ENCODE assay signal across 14 cellular contexts in the genomic region with DNA sequence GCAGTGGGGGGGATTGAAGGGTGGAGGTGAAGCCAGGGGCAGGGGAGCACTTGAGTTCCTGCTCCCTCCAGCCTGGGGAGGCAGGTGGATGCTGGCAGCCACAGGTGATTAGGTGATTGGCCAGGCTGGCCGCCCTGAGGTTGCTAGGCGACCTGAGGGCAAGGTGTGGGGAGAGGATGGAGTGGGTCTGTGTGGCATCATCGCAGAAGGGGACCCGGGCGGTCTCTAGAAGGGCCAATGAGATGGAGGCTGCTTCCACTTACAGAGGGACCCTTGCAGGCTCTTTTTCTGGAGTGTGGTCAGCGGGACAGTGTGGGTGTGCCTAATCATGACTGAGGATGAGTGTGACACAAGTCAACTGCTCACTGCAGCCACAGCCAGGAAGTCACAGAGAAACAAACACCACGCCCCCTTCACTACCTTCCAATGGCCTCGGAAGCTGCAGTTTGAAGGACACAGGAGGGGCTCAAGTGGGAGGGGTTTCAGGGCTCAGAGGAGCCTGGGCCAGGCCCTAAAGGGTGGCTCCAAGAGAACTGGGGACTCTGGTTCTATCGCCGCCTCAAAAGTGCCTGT.
DNase-seq lines count a peak whose midpoint lies in the region; ATAC-seq and TF ChIP-seq lines count a peak whose summit lies in the region.
"Had no signal": no experiment of that assay in that cellular context is flagged by ENCODE, and none has a peak within 500 bp of the region (broad histone marks: within the 10 kb centered on the region; RNA-seq: fewer than 3 reads in every experiment).

No MANE protein-coding gene starts in this region.

- H3K4me1 ChIP-seq in heart left ventricle: peaks cover 0 to 22% (median 8%) of the 10 kb centered on the region in 12 donors
- peaks cover 8% of the 10 kb centered on the region for H3K4me1 ChIP-seq in neural progenitor cell
- H3K4me1 ChIP-seq: prostate gland had no signal

- no peaks in the 10 kb centered on the region for H3K36me3 Mint-ChIP-seq in neural progenitor cell
- H3K36me3 Mint-ChIP-seq: activated CD8-positive, alpha-beta memory T cell treated with anti-CD3 and anti-CD28 coated beads, Interleukin-2, amount 10 ng/mL, durations not matched to agents 7 days and 5 days; activated naive CD4-positive, alpha-beta T cell treated with anti-CD3 and anti-CD28 coated beads, Interleukin-2, amount 10 ng/mL, durations not matched to agents 7 days and 5 days had no signal

- peaks cover 14% of the 10 kb centered on the region for H3K27me3 Mint-ChIP-seq in neural progenitor cell (ENCODE audit: insufficient read depth, low read depth)

- H3K4me1 Mint-ChIP-seq in neural progenitor cell: peaks cover 31% of the 10 kb centered on the region
- H3K4me1 Mint-ChIP-seq: activated CD8-positive, alpha-beta memory T cell treated with anti-CD3 and anti-CD28 coated beads, Interleukin-2, amount 10 ng/mL, durations not matched to agents 7 days and 5 days had no signal

- H3K4me2 ChIP-seq in neural progenitor cell: no peak overlapping the region

- H3K4me3 ChIP-seq in heart left ventricle: no peak overlapping the region
- H3K4me3 ChIP-seq in neural progenitor cell: no peak overlapping the region
- H3K4me3 ChIP-seq: prostate gland, tibial nerve had no signal

- ATAC-seq in heart left ventricle: peak in 3 of 4 donors; percentile 29 to 59 (median 39)
- no peak for ATAC-seq in left cardiac atrium
- ATAC-seq: activated CD8-positive, alpha-beta memory T cell treated with anti-CD3 and anti-CD28 coated beads, Interleukin-2, amount 10 ng/mL, durations not matched to agents 7 days and 5 days had no signal

- H3K27ac Mint-ChIP-seq in neural progenitor cell: no peak overlapping the region
- H3K27ac Mint-ChIP-seq: activated CD8-positive, alpha-beta memory T cell treated with anti-CD3 and anti-CD28 coated beads, Interleukin-2, amount 10 ng/mL, durations not matched to agents 7 days and 5 days; activated naive CD4-positive, alpha-beta T cell treated with anti-CD3 and anti-CD28 coated beads, Interleukin-2, amount 10 ng/mL, durations not matched to agents 7 days and 5 days had no signal

- H2AFZ ChIP-seq in neural progenitor cell (replicated peaks): peak overlapping the region; percentile 42

- no peaks in the 10 kb centered on the region for H3K9me3 ChIP-seq in heart left ventricle
- no peaks in the 10 kb centered on the region for H3K9me3 ChIP-seq in neural progenitor cell (ENCODE audit: low read depth)
- H3K9me3 ChIP-seq: prostate gland, tibial nerve had no signal

- no peak for TF ChIP-seq CTCF in heart left ventricle (IDR thresholded peaks at IDR 0.05)
- TF ChIP-seq CTCF in neural progenitor cell (IDR thresholded peaks at IDR 0.05): no peak

- H3K9ac ChIP-seq in neural progenitor cell: no peak overlapping the region

- 67 to 78% (median 75%) methylated on average over 10 of the region's 10 CpGs for WGBS in heart left ventricle, 4 donors

- no peaks in the 10 kb centered on the region for H3F3A ChIP-seq in neural progenitor cell (ENCODE audit: low read depth)

- peak overlapping the region; percentile 49 for H3K4me3 Mint-ChIP-seq in neural progenitor cell
- H3K4me3 Mint-ChIP-seq: activated CD8-positive, alpha-beta memory T cell treated with anti-CD3 and anti-CD28 coated beads, Interleukin-2, amount 10 ng/mL, durations not matched to agents 7 days and 5 days; activated naive CD4-positive, alpha-beta T cell treated with anti-CD3 and anti-CD28 coated beads, Interleukin-2, amount 10 ng/mL, durations not matched to agents 7 days and 5 days had no signal

- intact Hi-C loops in heart left ventricle (cut with DNase I): no loop called here
- intact Hi-C loops in left cardiac atrium (cut with DNase I): no loop called here

- H3K27me3 ChIP-seq in heart left ventricle: peaks cover 0 to 3% (median 0%) of the 10 kb centered on the region in 9 donors
- H3K27me3 ChIP-seq in neural progenitor cell: no peaks in the 10 kb centered on the region

- no peaks in the 10 kb centered on the region for H3K36me3 ChIP-seq in heart left ventricle
- H3K36me3 ChIP-seq in neural progenitor cell: no peaks in the 10 kb centered on the region
- H3K36me3 ChIP-seq: prostate gland, tibial nerve had no signal

- H3K27ac ChIP-seq in heart left ventricle (peak overlapping the region in 4 of 12 donors; percentile 39 to 64 (median 54)), neural progenitor cell (no peak overlapping the region)
- H3K27ac ChIP-seq: prostate gland, tibial nerve had no signal

- DNase-seq in heart left ventricle: no peak
- no peak for DNase-seq in left cardiac atrium
- DNase-seq in NCI-H1092 treated with DMSO at 0.1 percent for 48 hours (lab: John Stamatoyannopoulos, UW): peak; percentile 77
- peak; percentile 28 for DNase-seq in SW480 (ENCODE audit: low spot score)
- DNase-seq in neural progenitor cell (ENCODE audit: low spot score): peak; percentile 64
- DNase-seq in dedifferentiated amniotic fluid mesenchymal stem cell (ENCODE audit: extremely low spot score): no peak
- no peak for DNase-seq in amniotic stem cell (lab: John Stamatoyannopoulos, UW)
- DNase-seq in NCI-H526 (lab: John Stamatoyannopoulos, UW): no peak
- DNase-seq: activated CD8-positive, alpha-beta memory T cell treated with anti-CD3 and anti-CD28 coated beads, Interleukin-2, amount 10 ng/mL, durations not matched to agents 7 days and 5 days; activated naive CD4-positive, alpha-beta T cell treated with anti-CD3 and anti-CD28 coated beads, Interleukin-2, amount 10 ng/mL, durations not matched to agents 7 days and 5 days; DMS 273 treated with DMSO at 0.1 percent for 48 hours; effector CD8-positive, alpha-beta T cell had no signal

- no peaks in the 10 kb centered on the region for H3K9me3 Mint-ChIP-seq in neural progenitor cell
- H3K9me3 Mint-ChIP-seq: activated naive CD4-positive, alpha-beta T cell treated with anti-CD3 and anti-CD28 coated beads, Interleukin-2, amount 10 ng/mL, durations not matched to agents 7 days and 5 days had no signal

- no peak for TF ChIP-seq POLR2A in heart left ventricle (IDR thresholded peaks at IDR 0.05)

- no peaks in the 10 kb centered on the region for H4K20me1 ChIP-seq in neural progenitor cell (ENCODE audit: low read depth)

- H3K79me2 ChIP-seq in neural progenitor cell (ENCODE audit: low read depth): no peaks in the 10 kb centered on the region

Comparison
In these comparisons a context has a peak if more than half of its experiments do, and no peak if none do; other contexts are left out.
1. ATAC-seq: peak in heart left ventricle (3 of 4); none in left cardiac atrium (0 of 2).
2. DNase-seq: peak in NCI-H1092 treated with DMSO at 0.1 percent for 48 hours (single experiment), SW480 (single experiment) and neural progenitor cell (single experiment); none in heart left ventricle (0 of 5), left cardiac atrium (single experiment), dedifferentiated amniotic fluid mesenchymal stem cell (single experiment), amniotic stem cell (single experiment) and NCI-H526 (0 of 2).